20 cellular contexts compared by ENCODE assay signal in genomic region chr13:68970532-68970931, GRCh38.
A peak's percentile ranks its signal among the peaks of the same experiment; 100 is the strongest.
DNase-seq lines count a peak whose midpoint lies in the region; ATAC-seq, FAIRE-seq and TF ChIP-seq lines count a peak whose summit lies in the region.
"Had no signal": no experiment of that assay in that cellular context is flagged by ENCODE, and none has a peak within 500 bp of the region (broad histone marks: within the 10 kb centered on the region; RNA-seq: fewer than 3 reads in every experiment).

No MANE protein-coding gene starts in this region.

- H4K91ac ChIP-seq in H9 (ENCODE audit: insufficient read length, low read depth, low read length) (no peak overlapping the region), H1 (replicated peaks; ENCODE audit: insufficient read length, low read length) (no peak overlapping the region)

- H3K4me1 Mint-ChIP-seq in H9 (peaks cover 19 to 29% of the 10 kb centered on the region in 2 experiments), nephron progenitor cell (peaks cover 5% of the 10 kb centered on the region), osteocyte (ENCODE audit: unreplicated experiment) (no peaks in the 10 kb centered on the region)
- H3K4me1 Mint-ChIP-seq: CD14-positive monocyte; CD4-positive, alpha-beta memory T cell had no signal

- no peak for TF ChIP-seq RAD21 in H1 (IDR thresholded peaks at IDR 0.05 in 1 of 2, conservative IDR thresholded peaks at IDR 0.05 in 1 of 2; ENCODE audit: low read depth in 2 of 2, low read length in 2 of 2)

- H2AFZ ChIP-seq in H9 (ENCODE audit: low read length): no peak overlapping the region
- H2AFZ ChIP-seq in Karpas-422 (ENCODE audit: low read length): peak overlapping the region; percentile 90
- no peak overlapping the region; the same call in 1 of the 2 replicates for H2AFZ ChIP-seq in H1 (ENCODE audit: low read length)

- TF ChIP-seq CTCF in H9 (conservative IDR thresholded peaks at IDR 0.05): no peak
- no peak for TF ChIP-seq CTCF in H1 (IDR thresholded peaks at IDR 0.05; ENCODE audit: control extremely low read depth in 1 of 3, insufficient read depth in 1 of 3, low read depth in 1 of 3, low read length in 3 of 3)
- TF ChIP-seq CTCF in nephron progenitor cell (IDR thresholded peaks at IDR 0.05): no peak
- TF ChIP-seq CTCF in upper lobe of right lung (IDR thresholded peaks at IDR 0.05): no peak
- no peak for TF ChIP-seq CTCF in osteocyte (IDR thresholded peaks at IDR 0.05)

- ATAC-seq in upper lobe of right lung: no peak
- ATAC-seq: GM12878, K562 had no signal

- CTCF ChIA-PET in H1 (lab: Charles Lee; ENCODE audit: partially characterized antibody): interaction anchor here (0.6 kb wide), 1 partner anchor 10 kb away, joined by 3 read pairs; no protein-coding TSS in a partner anchor

- H3K27ac Mint-ChIP-seq in H9: peak overlapping the region; percentile 79 to 96 (median 91); a peak in 5 of 7 replicates
- peak overlapping the region; percentile 50 for H3K27ac Mint-ChIP-seq in nephron progenitor cell
- no peak overlapping the region for H3K27ac Mint-ChIP-seq in osteocyte (ENCODE audit: unreplicated experiment)
- H3K27ac Mint-ChIP-seq: CD14-positive monocyte; CD4-positive, alpha-beta memory T cell had no signal

- peaks cover 2% of the 10 kb centered on the region for H3K4me1 ChIP-seq in H9 (ENCODE audit: insufficient read depth, low read length)
- H3K4me1 ChIP-seq in Karpas-422 (ENCODE audit: low read length): peaks cover 8% of the 10 kb centered on the region
- H3K4me1 ChIP-seq in H1 (replicated peaks in 1 of 4; ENCODE audit: control insufficient read depth in 3 of 4, insufficient read depth in 4 of 4, low read length in 3 of 4): peaks cover 0 to 3% (median 0%) of the 10 kb centered on the region in 4 experiments; a peak in 2 of 7 replicates
- no peaks in the 10 kb centered on the region for H3K4me1 ChIP-seq in upper lobe of right lung
- H3K4me1 ChIP-seq: BLaER1 had no signal

- FAIRE-seq in H1 (lab: Jason Lieb, UNC): no peak
- FAIRE-seq: GM12878, GM19239, K562 had no signal

- H3K23ac ChIP-seq in H9 (ENCODE audit: insufficient read length, low read depth, low read length): no peak overlapping the region
- H3K23ac ChIP-seq in H1 (ENCODE audit: insufficient read length): no peak overlapping the region

- no peaks in the 10 kb centered on the region for H3K9me2 ChIP-seq in Karpas-422 (replicated peaks; ENCODE audit: insufficient read depth, low read length)

- intact Hi-C loops in upper lobe of right lung (cut with DNase I): no loop called here

- DNase-seq in H9: no peak
- DNase-seq in Karpas-422: no peak
- no peak for DNase-seq in H1 (ENCODE audit: low read depth in 1 of 2, low spot score in 2 of 2)
- no peak for DNase-seq in nephron progenitor cell
- DNase-seq in upper lobe of right lung: no peak
- DNase-seq in osteocyte (ENCODE audit: extremely low spot score, unreplicated experiment): no peak
- DNase-seq in NCI-H524 (lab: John Stamatoyannopoulos, UW): no peak
- DNase-seq in NCI-H446 (lab: John Stamatoyannopoulos, UW): no peak
- DNase-seq: 8988T; Calu3; CD4-positive, alpha-beta memory T cell; DMS79 treated with DMSO at 0.1 percent for 48 hours; GF-D8; H7; IMR-90 had no signal

- H3K56ac ChIP-seq in H9 (ENCODE audit: insufficient read length, low read depth, low read length): no peak overlapping the region
- H3K56ac ChIP-seq in H1 (replicated peaks; ENCODE audit: insufficient read length, low read depth, low read length): no peak overlapping the region

- TF ChIP-seq POLR2A in H1 (IDR thresholded peaks at IDR 0.05; ENCODE audit: control extremely low read depth in 1 of 2, low read depth in 2 of 2, low read length in 2 of 2): no peak

- no peak overlapping the region for H3K4me3 ChIP-seq in Karpas-422 (ENCODE audit: low read length)
- H3K4me3 ChIP-seq in H1 (ENCODE audit: extremely low read depth in 1 of 4, insufficient read depth in 2 of 4, low read depth in 3 of 4, low read length in 4 of 4): no peak overlapping the region
- no peak overlapping the region for H3K4me3 ChIP-seq in upper lobe of right lung
- H3K4me3 ChIP-seq: BLaER1, GM12878, K562 had no signal

- no peak overlapping the region for H3T11ph ChIP-seq in H9 (ENCODE audit: low read length)

- H2BK5ac ChIP-seq in H9 (ENCODE audit: insufficient read length, low read length) (no peak overlapping the region), H1 (ENCODE audit: low read depth, low read length) (no peak overlapping the region)

- H3K4ac ChIP-seq in H9 (ENCODE audit: low read depth, low read length) (no peak overlapping the region), H1 (replicated peaks; ENCODE audit: insufficient read length, low read depth, low read length) (no peak overlapping the region)

- H3K27ac ChIP-seq in H9 (ENCODE audit: insufficient read length, low read depth, low read length): no peak overlapping the region
- H3K27ac ChIP-seq in Karpas-422 (ENCODE audit: low read length): no peak overlapping the region
- H3K27ac ChIP-seq in H1 (ENCODE audit: low read depth, low read length): no peak overlapping the region
- H3K27ac ChIP-seq in upper lobe of right lung: no peak overlapping the region
- H3K27ac ChIP-seq: BLaER1 had no signal

- H3K23me2 ChIP-seq in H9 (ENCODE audit: insufficient read length, low read depth, low read length, poor library complexity, severe bottlenecking) (no peaks in the 10 kb centered on the region), H1 (ENCODE audit: low read depth, low read length) (no peaks in the 10 kb centered on the region)

- no peak overlapping the region for H4K5ac ChIP-seq in H9 (ENCODE audit: insufficient read length, low read depth, low read length)
- no peak overlapping the region for H4K5ac ChIP-seq in H1 (ENCODE audit: insufficient read length, low read depth, low read length)

- POLR2A ChIA-PET in H1 (lab: Charles Lee; ENCODE audit: partially characterized antibody): no interaction called here

- H3K14ac ChIP-seq in H9 (ENCODE audit: insufficient read depth, low read length) (no peak overlapping the region), H1 (ENCODE audit: insufficient read length) (no peak overlapping the region)

- no peak overlapping the region for H2BK15ac ChIP-seq in H9 (ENCODE audit: low read depth, low read length)
- H2BK15ac ChIP-seq in H1 (ENCODE audit: low read length): no peak overlapping the region

- H3K9me3 Mint-ChIP-seq in H9 (no peaks in the 10 kb centered on the region), nephron progenitor cell (no peaks in the 10 kb centered on the region), osteocyte (ENCODE audit: unreplicated experiment) (no peaks in the 10 kb centered on the region)

- H3K79me1 ChIP-seq in H9 (ENCODE audit: insufficient read depth, low read depth, low read length, poor library complexity, severe bottlenecking) (no peaks in the 10 kb centered on the region), H1 (ENCODE audit: low read depth, low read length) (no peaks in the 10 kb centered on the region)

- no peak for TF ChIP-seq EP300 in H1 (IDR thresholded peaks at IDR 0.05; ENCODE audit: borderline replicate concordance in 1 of 2, low read depth in 2 of 2, low read length in 2 of 2)

- H4K8ac ChIP-seq in H9 (replicated peaks; ENCODE audit: insufficient read length, low read depth, low read length) (no peak overlapping the region), H1 (ENCODE audit: extremely low read depth, insufficient read depth, low read length) (no peak overlapping the region)

- H2AK5ac ChIP-seq in H9 (ENCODE audit: insufficient read length, low read length): no peak overlapping the region
- H2AK5ac ChIP-seq in H1 (ENCODE audit: low read depth, low read length): no peak overlapping the region

- H3K4me3 Mint-ChIP-seq in H9 (no peak overlapping the region), nephron progenitor cell (no peak overlapping the region), osteocyte (ENCODE audit: unreplicated experiment) (no peak overlapping the region)
- H3K4me3 Mint-ChIP-seq: CD14-positive monocyte; CD4-positive, alpha-beta memory T cell had no signal

- H3K36me3 ChIP-seq in Karpas-422 (ENCODE audit: insufficient read depth, low read length) (no peaks in the 10 kb centered on the region), H1 (ENCODE audit: control insufficient read depth in 2 of 4, insufficient read depth in 4 of 4, low read length in 3 of 4) (no peaks in the 10 kb centered on the region), upper lobe of right lung (no peaks in the 10 kb centered on the region)
- H3K36me3 ChIP-seq: BLaER1 had no signal

- H4K20me1 ChIP-seq in H9 (ENCODE audit: control insufficient read depth, insufficient read depth, insufficient read length): no peaks in the 10 kb centered on the region
- H4K20me1 ChIP-seq in Karpas-422 (ENCODE audit: insufficient read depth, low read depth, low read length): no peaks in the 10 kb centered on the region
- no peaks in the 10 kb centered on the region for H4K20me1 ChIP-seq in H1 (replicated peaks in 1 of 2; ENCODE audit: control insufficient read depth in 1 of 2, insufficient read depth in 2 of 2, low read length in 2 of 2)
- H4K20me1 ChIP-seq: BLaER1 had no signal

- H3K18ac ChIP-seq in H9 (ENCODE audit: insufficient read length, low read depth, low read length) (no peak overlapping the region), H1 (ENCODE audit: extremely low read depth, low read length) (no peak overlapping the region)

- no peaks in the 10 kb centered on the region for H3K79me2 ChIP-seq in H9 (ENCODE audit: insufficient read depth, low read length)
- no peaks in the 10 kb centered on the region for H3K79me2 ChIP-seq in Karpas-422 (ENCODE audit: low read length)
- H3K79me2 ChIP-seq in H1 (ENCODE audit: control insufficient read depth in 1 of 2, insufficient read depth in 2 of 2, low read length in 2 of 2): no peaks in the 10 kb centered on the region

- H2BK20ac ChIP-seq in H9 (ENCODE audit: low read depth, low read length, poor library complexity, severe bottlenecking) (no peak overlapping the region), H1 (ENCODE audit: low read length) (no peak overlapping the region)

- H3K36me3 Mint-ChIP-seq in H9 (ENCODE audit: insufficient read depth in 1 of 3, low read depth in 3 of 3) (no peaks in the 10 kb centered on the region), nephron progenitor cell (ENCODE audit: low read depth) (no peaks in the 10 kb centered on the region), osteocyte (ENCODE audit: unreplicated experiment) (no peaks in the 10 kb centered on the region)
- H3K36me3 Mint-ChIP-seq: CD14-positive monocyte; CD4-positive, alpha-beta memory T cell had no signal

- H3K9ac ChIP-seq in H9 (ENCODE audit: extremely low read depth, insufficient read length, low read length): no peak overlapping the region
- no peak overlapping the region for H3K9ac ChIP-seq in Karpas-422 (ENCODE audit: low read length)
- no peak overlapping the region for H3K9ac ChIP-seq in H1 (replicated peaks in 1 of 4; ENCODE audit: extremely low read depth in 1 of 4, low read depth in 3 of 4, low read length in 3 of 4)
- H3K9ac ChIP-seq: BLaER1 had no signal

- H2BK12ac ChIP-seq in H9 (ENCODE audit: insufficient read length, low read depth, low read length) (no peak overlapping the region), H1 (ENCODE audit: low read depth, low read length) (no peak overlapping the region)

- H3K4me2 ChIP-seq in H9 (ENCODE audit: insufficient read depth, insufficient read length, low read length) (no peak overlapping the region), Karpas-422 (ENCODE audit: low read depth, low read length, poor library complexity, severe bottlenecking) (no peak overlapping the region), H1 (ENCODE audit: insufficient read depth in 1 of 2, low read depth in 2 of 2, low read length in 2 of 2) (no peak overlapping the region)
- H3K4me2 ChIP-seq: BLaER1 had no signal

- H3K27me3 Mint-ChIP-seq in H9 (ENCODE audit: low read depth) (no peaks in the 10 kb centered on the region), nephron progenitor cell (ENCODE audit: low read depth, poor library complexity) (no peaks in the 10 kb centered on the region), osteocyte (ENCODE audit: unreplicated experiment) (no peaks in the 10 kb centered on the region)
- H3K27me3 Mint-ChIP-seq: CD4-positive, alpha-beta memory T cell had no signal

- H3K9me3 ChIP-seq in H9 (ENCODE audit: control insufficient read depth, low read depth, low read length): no peaks in the 10 kb centered on the region
- no peaks in the 10 kb centered on the region for H3K9me3 ChIP-seq in Karpas-422 (ENCODE audit: low read length)
- H3K9me3 ChIP-seq in H1 (ENCODE audit: insufficient read depth in 2 of 2, low read depth in 1 of 2, low read length in 1 of 2): no peaks in the 10 kb centered on the region
- H3K9me3 ChIP-seq in upper lobe of right lung: no peaks in the 10 kb centered on the region
- H3K9me3 ChIP-seq: BLaER1 had no signal

- no peak overlapping the region for H2BK120ac ChIP-seq in H9 (ENCODE audit: low read depth, low read length, poor library complexity, severe bottlenecking)
- no peak overlapping the region for H2BK120ac ChIP-seq in H1 (replicated peaks; ENCODE audit: low read depth, low read length)

- H3K27me3 ChIP-seq in H9 (ENCODE audit: insufficient read depth, low read length) (no peaks in the 10 kb centered on the region), Karpas-422 (ENCODE audit: low read length) (no peaks in the 10 kb centered on the region), H1 (replicated peaks in 1 of 4; ENCODE audit: control insufficient read depth in 3 of 4, extremely low read depth in 1 of 4, insufficient read depth in 3 of 4, low read length in 3 of 4) (no peaks in the 10 kb centered on the region), upper lobe of right lung (no peaks in the 10 kb centered on the region)
- H3K27me3 ChIP-seq: BLaER1 had no signal
